Comparison of ENCODE assay signal across 1 cellular context in genomic region chr20:25508083-25508770, GRCh38.
A peak's percentile ranks its signal among the peaks of the same experiment; 100 is the strongest.
TF ChIP-seq lines count a peak whose summit lies in the region.

No MANE protein-coding gene starts in this region.

TF ChIP-seq in HepG2, 621 proteins besides CTCF, POLR2A, EP300 and RAD21 (continued from another document and continues in another):
- TF ChIP-seq ZBTB10 (CRISPR knock-in tag; IDR thresholded peaks at IDR 0.05; ENCODE audit: borderline replicate concordance), result peak; percentile 96
- TF ChIP-seq CBFB (CRISPR knock-in tag; IDR thresholded peaks at IDR 0.05), result peak; percentile 93
- TF ChIP-seq FLYWCH1 (CRISPR knock-in tag; IDR thresholded peaks at IDR 0.05), result no peak
- peak; percentile 82 for TF ChIP-seq ZFY (CRISPR knock-in tag; IDR thresholded peaks at IDR 0.05)
- peak; percentile 98 for TF ChIP-seq HNRNPL (IDR thresholded peaks at IDR 0.05; ENCODE audit: low read depth, low read length)
- TF ChIP-seq ZNF780A (CRISPR knock-in tag; IDR thresholded peaks at IDR 0.05), result no peak
- no peak; the same call in 1 of the 2 replicates for TF ChIP-seq HES4 (CRISPR knock-in tag; IDR thresholded peaks at IDR 0.05; ENCODE audit: borderline replicate concordance)
- TF ChIP-seq ZNF770 (CRISPR knock-in tag; IDR thresholded peaks at IDR 0.05), result peak; percentile 78
- TF ChIP-seq, protein P1, sequence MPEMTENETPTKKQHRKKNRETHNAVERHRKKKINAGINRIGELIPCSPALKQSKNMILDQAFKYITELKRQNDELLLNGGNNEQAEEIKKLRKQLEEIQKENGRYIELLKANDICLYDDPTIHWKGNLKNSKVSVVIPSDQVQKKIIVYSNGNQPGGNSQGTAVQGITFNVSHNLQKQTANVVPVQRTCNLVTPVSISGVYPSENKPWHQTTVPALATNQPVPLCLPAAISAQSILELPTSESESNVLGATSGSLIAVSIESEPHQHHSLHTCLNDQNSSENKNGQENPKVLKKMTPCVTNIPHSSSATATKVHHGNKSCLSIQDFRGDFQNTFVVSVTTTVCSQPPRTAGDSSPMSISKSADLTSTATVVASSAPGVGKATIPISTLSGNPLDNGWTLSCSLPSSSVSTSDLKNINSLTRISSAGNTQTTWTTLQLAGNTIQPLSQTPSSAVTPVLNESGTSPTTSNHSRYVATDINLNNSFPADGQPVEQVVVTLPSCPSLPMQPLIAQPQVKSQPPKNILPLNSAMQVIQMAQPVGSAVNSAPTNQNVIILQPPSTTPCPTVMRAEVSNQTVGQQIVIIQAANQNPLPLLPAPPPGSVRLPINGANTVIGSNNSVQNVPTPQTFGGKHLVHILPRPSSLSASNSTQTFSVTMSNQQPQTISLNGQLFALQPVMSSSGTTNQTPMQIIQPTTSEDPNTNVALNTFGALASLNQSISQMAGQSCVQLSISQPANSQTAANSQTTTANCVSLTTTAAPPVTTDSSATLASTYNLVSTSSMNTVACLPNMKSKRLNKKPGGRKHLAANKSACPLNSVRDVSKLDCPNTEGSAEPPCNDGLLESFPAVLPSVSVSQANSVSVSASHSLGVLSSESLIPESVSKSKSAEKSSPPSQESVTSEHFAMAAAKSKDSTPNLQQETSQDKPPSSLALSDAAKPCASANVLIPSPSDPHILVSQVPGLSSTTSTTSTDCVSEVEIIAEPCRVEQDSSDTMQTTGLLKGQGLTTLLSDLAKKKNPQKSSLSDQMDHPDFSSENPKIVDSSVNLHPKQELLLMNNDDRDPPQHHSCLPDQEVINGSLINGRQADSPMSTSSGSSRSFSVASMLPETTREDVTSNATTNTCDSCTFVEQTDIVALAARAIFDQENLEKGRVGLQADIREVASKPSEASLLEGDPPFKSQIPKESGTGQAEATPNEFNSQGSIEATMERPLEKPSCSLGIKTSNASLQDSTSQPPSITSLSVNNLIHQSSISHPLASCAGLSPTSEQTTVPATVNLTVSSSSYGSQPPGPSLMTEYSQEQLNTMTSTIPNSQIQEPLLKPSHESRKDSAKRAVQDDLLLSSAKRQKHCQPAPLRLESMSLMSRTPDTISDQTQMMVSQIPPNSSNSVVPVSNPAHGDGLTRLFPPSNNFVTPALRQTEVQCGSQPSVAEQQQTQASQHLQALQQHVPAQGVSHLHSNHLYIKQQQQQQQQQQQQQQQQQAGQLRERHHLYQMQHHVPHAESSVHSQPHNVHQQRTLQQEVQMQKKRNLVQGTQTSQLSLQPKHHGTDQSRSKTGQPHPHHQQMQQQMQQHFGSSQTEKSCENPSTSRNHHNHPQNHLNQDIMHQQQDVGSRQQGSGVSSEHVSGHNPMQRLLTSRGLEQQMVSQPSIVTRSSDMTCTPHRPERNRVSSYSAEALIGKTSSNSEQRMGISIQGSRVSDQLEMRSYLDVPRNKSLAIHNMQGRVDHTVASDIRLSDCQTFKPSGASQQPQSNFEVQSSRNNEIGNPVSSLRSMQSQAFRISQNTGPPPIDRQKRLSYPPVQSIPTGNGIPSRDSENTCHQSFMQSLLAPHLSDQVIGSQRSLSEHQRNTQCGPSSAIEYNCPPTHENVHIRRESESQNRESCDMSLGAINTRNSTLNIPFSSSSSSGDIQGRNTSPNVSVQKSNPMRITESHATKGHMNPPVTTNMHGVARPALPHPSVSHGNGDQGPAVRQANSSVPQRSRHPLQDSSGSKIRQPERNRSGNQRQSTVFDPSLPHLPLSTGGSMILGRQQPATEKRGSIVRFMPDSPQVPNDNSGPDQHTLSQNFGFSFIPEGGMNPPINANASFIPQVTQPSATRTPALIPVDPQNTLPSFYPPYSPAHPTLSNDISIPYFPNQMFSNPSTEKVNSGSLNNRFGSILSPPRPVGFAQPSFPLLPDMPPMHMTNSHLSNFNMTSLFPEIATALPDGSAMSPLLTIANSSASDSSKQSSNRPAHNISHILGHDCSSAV (CRISPR knock-in tag; IDR thresholded peaks at IDR 0.05; ENCODE audit: borderline replicate concordance), result no peak
- TF ChIP-seq GATAD2A (CRISPR knock-in tag; IDR thresholded peaks at IDR 0.05), result peak; percentile 100
- TF ChIP-seq XBP1 (CRISPR knock-in tag; IDR thresholded peaks at IDR 0.05), result peak; percentile 90; the same call in 1 of the 2 replicates
- no peak for TF ChIP-seq ZNF660 (CRISPR knock-in tag; IDR thresholded peaks at IDR 0.05; ENCODE audit: borderline replicate concordance, low read depth)
- no peak for TF ChIP-seq ARNT (IDR thresholded peaks at IDR 0.05)
- TF ChIP-seq SOX13 (IDR thresholded peaks at IDR 0.05), result peak; percentile 85
- TF ChIP-seq SOX13 (CRISPR knock-in tag; conservative IDR thresholded peaks at IDR 0.05 in 1 of 2, IDR thresholded peaks at IDR 0.05 in 1 of 2), result peak in 1 of 2 experiments; percentile 99; a peak in 2 of 4 replicates
- no peak for TF ChIP-seq FIP1L1 (IDR thresholded peaks at IDR 0.05; ENCODE audit: borderline replicate concordance, insufficient read depth, low read depth, low read length)
- TF ChIP-seq ZNF570 (CRISPR knock-in tag; IDR thresholded peaks at IDR 0.05; ENCODE audit: borderline replicate concordance), result no peak
- TF ChIP-seq, protein P2, sequence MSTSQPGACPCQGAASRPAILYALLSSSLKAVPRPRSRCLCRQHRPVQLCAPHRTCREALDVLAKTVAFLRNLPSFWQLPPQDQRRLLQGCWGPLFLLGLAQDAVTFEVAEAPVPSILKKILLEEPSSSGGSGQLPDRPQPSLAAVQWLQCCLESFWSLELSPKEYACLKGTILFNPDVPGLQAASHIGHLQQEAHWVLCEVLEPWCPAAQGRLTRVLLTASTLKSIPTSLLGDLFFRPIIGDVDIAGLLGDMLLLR (CRISPR knock-in tag; IDR thresholded peaks at IDR 0.05), result peak; percentile 66; the same call in 1 of the 2 replicates
- TF ChIP-seq JDP2 (CRISPR knock-in tag; IDR thresholded peaks at IDR 0.05; ENCODE audit: borderline replicate concordance), result no peak; the same call in 1 of the 2 replicates
- TF ChIP-seq, protein P3, sequence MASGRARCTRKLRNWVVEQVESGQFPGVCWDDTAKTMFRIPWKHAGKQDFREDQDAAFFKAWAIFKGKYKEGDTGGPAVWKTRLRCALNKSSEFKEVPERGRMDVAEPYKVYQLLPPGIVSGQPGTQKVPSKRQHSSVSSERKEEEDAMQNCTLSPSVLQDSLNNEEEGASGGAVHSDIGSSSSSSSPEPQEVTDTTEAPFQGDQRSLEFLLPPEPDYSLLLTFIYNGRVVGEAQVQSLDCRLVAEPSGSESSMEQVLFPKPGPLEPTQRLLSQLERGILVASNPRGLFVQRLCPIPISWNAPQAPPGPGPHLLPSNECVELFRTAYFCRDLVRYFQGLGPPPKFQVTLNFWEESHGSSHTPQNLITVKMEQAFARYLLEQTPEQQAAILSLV (CRISPR knock-in tag; IDR thresholded peaks at IDR 0.05; ENCODE audit: borderline replicate concordance), result peak; percentile 79
- peak; percentile 85 for TF ChIP-seq SALL2 (CRISPR knock-in tag; IDR thresholded peaks at IDR 0.05)
- TF ChIP-seq ATF6 (CRISPR knock-in tag; conservative IDR thresholded peaks at IDR 0.05), result no peak
- no peak for TF ChIP-seq ZNF598 (CRISPR knock-in tag; IDR thresholded peaks at IDR 0.05; ENCODE audit: borderline replicate concordance)
- no peak for TF ChIP-seq EEA1 (CRISPR knock-in tag; IDR thresholded peaks at IDR 0.05; ENCODE audit: borderline replicate concordance)
- no peak for TF ChIP-seq ZFAT (CRISPR knock-in tag; conservative IDR thresholded peaks at IDR 0.05)
- peak; percentile 97 for TF ChIP-seq CCDC6 (CRISPR knock-in tag; IDR thresholded peaks at IDR 0.05)
- peak; percentile 93; the same call in 1 of the 2 replicates for TF ChIP-seq ZSCAN31 (CRISPR knock-in tag; IDR thresholded peaks at IDR 0.05; ENCODE audit: low read depth)
- TF ChIP-seq HMGXB4 (CRISPR knock-in tag; IDR thresholded peaks at IDR 0.05; ENCODE audit: borderline replicate concordance in 1 of 2, low read depth in 1 of 2), result peak; percentile 84 to 85; a peak in 3 of 4 replicates
- TF ChIP-seq ZBTB3 (CRISPR knock-in tag; IDR thresholded peaks at IDR 0.05; ENCODE audit: borderline replicate concordance, low read depth), result peak; percentile 87
